Comparison of ENCODE assay signal across 31 cellular contexts in the genomic region with DNA sequence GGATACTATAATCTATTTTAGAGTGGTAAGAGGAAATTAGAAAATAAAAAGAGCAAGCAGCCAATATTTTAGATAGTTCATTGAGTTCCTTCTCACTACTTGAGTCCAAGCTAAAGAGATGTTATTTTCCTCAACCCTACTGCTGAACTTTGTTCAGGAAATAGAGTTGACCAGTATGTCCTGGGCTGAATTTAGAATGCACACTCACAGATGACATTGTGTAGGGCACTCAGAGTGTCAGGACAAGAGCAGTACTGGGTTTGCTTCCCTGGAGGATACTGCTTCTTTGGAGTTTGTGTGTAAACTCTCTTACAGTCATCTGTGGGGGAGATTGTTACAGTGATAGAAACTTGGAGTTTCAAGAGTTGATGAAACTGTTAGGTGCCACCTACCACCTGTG.
"Had no signal": no experiment of that assay in that cellular context is flagged by ENCODE, and none has a peak within 500 bp of the region (broad histone marks: within the 10 kb centered on the region; RNA-seq: fewer than 3 reads in every experiment).

No MANE protein-coding gene starts in this region.

- H3K9me3 ChIP-seq: adrenal gland, ascending aorta, breast epithelium had no signal

- H3K27me3 ChIP-seq: adrenal gland, ascending aorta, body of pancreas, brain microvascular endothelial cell, cardiac muscle cell had no signal

- H3K4me1 ChIP-seq: adrenal gland, ascending aorta, body of pancreas, breast epithelium had no signal

- H3K27ac ChIP-seq: adrenal gland, ascending aorta, body of pancreas, brain microvascular endothelial cell, breast epithelium, cardiac muscle cell had no signal

- DNase-seq: activated effector memory CD4-positive, alpha-beta T cell treated with anti-CD3 and anti-CD28 coated beads, Interleukin-2, amount 50 U/mL, for 16 hours; activated effector memory CD4-positive, alpha-beta T cell treated with Interleukin-2 at 50 U/mL for 16 hours; activated gamma-delta T cell; activated gamma-delta T cell treated with Interleukin-2 at 50 U/mL for 16 hours; activated naive CD4-positive, alpha-beta T cell; activated naive CD4-positive, alpha-beta T cell treated with anti-CD3 and anti-CD28 coated beads for 36 hours; activated naive CD4-positive, alpha-beta T cell treated with anti-CD3 and anti-CD28 coated beads, Interleukin-2, amount 10 ng/mL, durations not matched to agents 7 days and 5 days; activated naive CD4-positive, alpha-beta T cell treated with anti-CD3 and anti-CD28 coated beads, Interleukin-2, amount 50 U/mL, for 16 hours; activated naive CD4-positive, alpha-beta T cell treated with Interleukin-2 at 50 U/mL for 16 hours; activated naive CD8-positive, alpha-beta T cell treated with anti-CD3 and anti-CD28 coated beads for 36 hours; activated naive CD8-positive, alpha-beta T cell treated with anti-CD3 and anti-CD28 coated beads, Interleukin-2, amount 10 ng/mL, durations not matched to agents 7 days and 5 days; activated naive CD8-positive, alpha-beta T cell treated with anti-CD3 and anti-CD28 coated beads, Interleukin-2, amount 50 U/mL, for 24 hours; activated T-cell treated with anti-CD3 and anti-CD28 coated beads, Interleukin-2, amount 50 U/mL, for 24 hours; activated T-cell treated with anti-CD3 and anti-CD28 coated beads, Interleukin-2, amount 50 U/mL, for 4 hours; activated T-cell treated with anti-CD3 and anti-CD28 coated beads, Interleukin-2, amount 50 U/mL, for 48 hours; activated T-cell treated with anti-CD3 and anti-CD28 coated beads, Interleukin-2, amount 50 U/mL, for 72 hours; adrenal gland; amniotic stem cell; amygdala; anterior cingulate cortex; aorta; body of pancreas; brain microvascular endothelial cell; caudate nucleus; central memory CD4-positive, alpha-beta T cell; cerebellar nuclear complex had no signal

- H3K4me3 ChIP-seq: adrenal gland, ascending aorta, body of pancreas, breast epithelium, cardiac muscle cell had no signal

- H3K36me3 ChIP-seq: adrenal gland, ascending aorta, brain microvascular endothelial cell, breast epithelium, cardiac muscle cell had no signal

- ATAC-seq: activated naive CD4-positive, alpha-beta T cell treated with anti-CD3 and anti-CD28 coated beads, Interleukin-2, amount 50 U/mL, for 72 hours; activated naive CD8-positive, alpha-beta T cell treated with anti-CD3 and anti-CD28 coated beads, Interleukin-2, amount 50 U/mL, for 24 hours; activated T-cell treated with anti-CD3 and anti-CD28 coated beads, Interleukin-2, amount 50 U/mL, for 4 hours; activated T-cell treated with anti-CD3 and anti-CD28 coated beads, Interleukin-2, amount 50 U/mL, for 72 hours; activated T-helper 17 cell treated with anti-CD3 and anti-CD28 coated beads, Interleukin-2, amount 50 U/mL, for 72 hours; body of pancreas had no signal
